Comparison of ENCODE assay signal across 10 cellular contexts in the genomic region with DNA sequence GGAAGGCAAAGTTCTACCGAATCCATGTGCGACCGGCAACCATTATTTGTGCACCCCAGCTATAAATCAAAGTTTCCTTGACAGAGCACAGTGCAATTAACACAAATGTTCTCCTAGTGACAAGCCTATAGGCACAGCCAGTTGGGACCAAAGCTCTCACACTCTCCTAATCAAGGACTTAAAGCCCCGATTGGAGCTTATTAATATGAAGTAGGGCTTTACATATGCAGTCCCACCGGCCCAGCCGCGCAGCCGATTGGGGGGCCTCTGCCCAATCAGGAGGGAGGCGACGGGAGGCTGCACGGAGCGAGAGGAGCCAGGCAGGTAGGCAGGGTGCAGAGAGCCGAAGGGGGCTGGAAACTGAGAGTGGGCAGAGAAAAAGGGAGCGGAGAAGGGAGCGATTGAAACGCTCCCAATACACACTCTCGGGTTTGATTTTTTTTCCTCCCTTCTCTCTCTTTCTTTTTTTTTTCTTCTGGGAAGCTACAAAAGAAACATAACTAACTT. TPM values are rescaled to one million over a fixed set of nuclear protein-coding genes. Genes with fewer than 3 reads are reported as not detected.
DNase-seq lines count a peak whose midpoint lies in the region; ATAC-seq and TF ChIP-seq lines count a peak whose summit lies in the region.
"Had no signal": no experiment of that assay in that cellular context is flagged by ENCODE, and none has a peak within 500 bp of the region (broad histone marks: within the 10 kb centered on the region; RNA-seq: fewer than 3 reads in every experiment).

A gene (minus strand): TSS at position 156 of the 507 bp plus-strand sequence. CDS start 130 bp downstream, at position 26.

- H3K4me1 ChIP-seq in H9 (ENCODE audit: insufficient read depth, low read length) (no peaks in the 10 kb centered on the region; the same call in 1 of the 2 replicates), muscle layer of duodenum (ENCODE audit: control insufficient read depth in 1 of 2, insufficient read depth in 2 of 2, low read length in 2 of 2) (no peaks in the 10 kb centered on the region)

- H2BK5ac ChIP-seq in H9 (ENCODE audit: insufficient read length, low read length), result no peak within 1 kb of the TSS

- H4K20me1 ChIP-seq in H9 (ENCODE audit: control insufficient read depth, insufficient read depth, insufficient read length), result no peaks in the 10 kb centered on the region

- no peak within 1 kb of the TSS for H3T11ph ChIP-seq in H9 (ENCODE audit: low read length)

- peak within 1 kb of the TSS; percentile 66 to 70 for H3K4me3 ChIP-seq in muscle layer of duodenum (ENCODE audit: low read depth in 1 of 2, low read length in 2 of 2)

- WGBS in H9 (ENCODE audit: extremely low coverage, insufficient read length, low lambda C conversion rate), result no CpG with 5 or more reads among the region's 17 CpGs

- no peak for ATAC-seq in CD4-positive, alpha-beta T cell (ENCODE audit: poor library complexity)
- ATAC-seq in GM18858 (IDR thresholded peaks at IDR 0.05; ENCODE audit: unreplicated experiment) (no peak), GM19351 (IDR thresholded peaks at IDR 0.05; ENCODE audit: unreplicated experiment) (no peak)

- no peaks in the 10 kb centered on the region for H3K79me1 ChIP-seq in H9 (ENCODE audit: insufficient read depth, low read depth, low read length, poor library complexity, severe bottlenecking)

- no peak within 1 kb of the TSS for H4K8ac ChIP-seq in H9 (replicated peaks; ENCODE audit: insufficient read length, low read depth, low read length)

- H3K36me3 ChIP-seq in muscle layer of duodenum (ENCODE audit: control insufficient read depth in 1 of 2, insufficient read depth in 2 of 2, low read length in 2 of 2), result no peaks in the 10 kb centered on the region

- H3K9me3 Mint-ChIP-seq in H9 (no peaks in the 10 kb centered on the region), endothelial cell (ENCODE audit: unreplicated experiment) (no peaks in the 10 kb centered on the region)
- H3K9me3 Mint-ChIP-seq in CD4-positive, alpha-beta T cell, result no peaks in the 10 kb centered on the region
- no peaks in the 10 kb centered on the region for H3K9me3 Mint-ChIP-seq in activated CD4-positive, alpha-beta T cell treated with anti-CD3 and anti-CD28 coated beads, Interleukin-2, amount 10 ng/mL, durations not matched to agents 7 days and 5 days

- intact Hi-C loops in CD4-positive, alpha-beta T cell (cut with DNase I, micrococcal nuclease), result no loop called here

- H3K4me2 ChIP-seq in H9 (ENCODE audit: insufficient read depth, insufficient read length, low read length), result peak within 1 kb of the TSS; percentile 81

- H2BK15ac ChIP-seq in H9 (ENCODE audit: low read depth, low read length), result no peak within 1 kb of the TSS

- peak within 1 kb of the TSS in 2 of 3 experiments; percentile 85 to 86; a peak in 5 of 7 replicates for H3K27ac Mint-ChIP-seq in H9
- peak within 1 kb of the TSS; percentile 71 for H3K27ac Mint-ChIP-seq in endothelial cell (ENCODE audit: unreplicated experiment)
- no peak within 1 kb of the TSS for H3K27ac Mint-ChIP-seq in CD4-positive, alpha-beta T cell
- H3K27ac Mint-ChIP-seq in activated CD4-positive, alpha-beta T cell treated with anti-CD3 and anti-CD28 coated beads, Interleukin-2, amount 10 ng/mL, durations not matched to agents 7 days and 5 days, result no peak within 1 kb of the TSS

- CTCF ChIA-PET in CD4-positive, alpha-beta T cell (lab: Charles Lee), result no interaction called here
- CTCF ChIA-PET in activated CD4-positive, alpha-beta T cell treated with anti-CD3 and anti-CD28 coated beads, Interleukin-2, amount 10 ng/mL, durations not matched to agents 7 days and 5 days (lab: Charles Lee), result interaction anchor here (0.7 kb wide), 1 partner anchor 277 kb away, joined by 3 read pairs; no protein-coding TSS in a partner anchor

- H3K23me2 ChIP-seq in H9 (ENCODE audit: insufficient read length, low read depth, low read length, poor library complexity, severe bottlenecking), result no peaks in the 10 kb centered on the region

- H3K36me3 Mint-ChIP-seq in H9 (ENCODE audit: insufficient read depth in 1 of 3, low read depth in 3 of 3), result no peaks in the 10 kb centered on the region
- no peaks in the 10 kb centered on the region for H3K36me3 Mint-ChIP-seq in endothelial cell (ENCODE audit: low read depth, unreplicated experiment)
- no peaks in the 10 kb centered on the region for H3K36me3 Mint-ChIP-seq in CD4-positive, alpha-beta T cell (ENCODE audit: low read depth)
- no peaks in the 10 kb centered on the region for H3K36me3 Mint-ChIP-seq in activated CD4-positive, alpha-beta T cell treated with anti-CD3 and anti-CD28 coated beads, Interleukin-2, amount 10 ng/mL, durations not matched to agents 7 days and 5 days (ENCODE audit: low read depth)

- H4K91ac ChIP-seq in H9 (ENCODE audit: insufficient read length, low read depth, low read length), result no peak within 1 kb of the TSS

- H3K27ac ChIP-seq in H9 (ENCODE audit: insufficient read length, low read depth, low read length), result no peak within 1 kb of the TSS
- no peak within 1 kb of the TSS for H3K27ac ChIP-seq in muscle layer of duodenum (ENCODE audit: low read length)
- no peak within 1 kb of the TSS for H3K27ac ChIP-seq in CD4-positive, alpha-beta T cell (ENCODE audit: low read depth, low read length)
- H3K27ac ChIP-seq: HL-60 had no signal

- peak within 1 kb of the TSS; percentile 75 to 92 for H3K4me3 Mint-ChIP-seq in H9
- peak within 1 kb of the TSS; percentile 97 for H3K4me3 Mint-ChIP-seq in endothelial cell (ENCODE audit: unreplicated experiment)
- no peak within 1 kb of the TSS for H3K4me3 Mint-ChIP-seq in CD4-positive, alpha-beta T cell
- no peak within 1 kb of the TSS for H3K4me3 Mint-ChIP-seq in activated CD4-positive, alpha-beta T cell treated with anti-CD3 and anti-CD28 coated beads, Interleukin-2, amount 10 ng/mL, durations not matched to agents 7 days and 5 days

- no peak within 1 kb of the TSS for H3K4ac ChIP-seq in H9 (ENCODE audit: low read depth, low read length)

- POLR2A ChIA-PET in CD4-positive, alpha-beta T cell (lab: Charles Lee), result interaction anchor here (0.6 kb wide), 1 partner anchor 857 kb away, joined by 5 read pairs; no protein-coding TSS in a partner anchor
- POLR2A ChIA-PET in activated CD4-positive, alpha-beta T cell treated with anti-CD3 and anti-CD28 coated beads, Interleukin-2, amount 10 ng/mL, durations not matched to agents 7 days and 5 days (lab: Charles Lee), result no interaction called here

- H2BK120ac ChIP-seq in H9 (ENCODE audit: low read depth, low read length, poor library complexity, severe bottlenecking), result no peak within 1 kb of the TSS

- H3K27me3 ChIP-seq in H9 (ENCODE audit: insufficient read depth, low read length), result no peaks in the 10 kb centered on the region
- H3K27me3 ChIP-seq in muscle layer of duodenum (ENCODE audit: low read depth, low read length), result no peaks in the 10 kb centered on the region
- H3K27me3 ChIP-seq in CD4-positive, alpha-beta T cell (ENCODE audit: control insufficient read depth, insufficient read depth, low read length), result peaks cover 12% of the 10 kb centered on the region

- no peaks in the 10 kb centered on the region for H3K9me3 ChIP-seq in H9 (ENCODE audit: control insufficient read depth, low read depth, low read length)
- H3K9me3 ChIP-seq in muscle layer of duodenum (ENCODE audit: control insufficient read depth in 1 of 2, low read length in 2 of 2), result no peaks in the 10 kb centered on the region
- no peaks in the 10 kb centered on the region for H3K9me3 ChIP-seq in CD4-positive, alpha-beta T cell (ENCODE audit: control insufficient read depth, low read length)

- H2AK5ac ChIP-seq in H9 (ENCODE audit: insufficient read length, low read length), result no peak within 1 kb of the TSS

- H3K4me1 Mint-ChIP-seq in H9 (peaks cover 18 to 23% of the 10 kb centered on the region in 2 experiments), endothelial cell (ENCODE audit: unreplicated experiment) (peaks cover 6% of the 10 kb centered on the region)
- no peaks in the 10 kb centered on the region for H3K4me1 Mint-ChIP-seq in CD4-positive, alpha-beta T cell (ENCODE audit: low read depth)
- no peaks in the 10 kb centered on the region for H3K4me1 Mint-ChIP-seq in activated CD4-positive, alpha-beta T cell treated with anti-CD3 and anti-CD28 coated beads, Interleukin-2, amount 10 ng/mL, durations not matched to agents 7 days and 5 days

- no peak within 1 kb of the TSS for H2BK12ac ChIP-seq in H9 (ENCODE audit: insufficient read length, low read depth, low read length)

- DNase-seq in H9 (peak; percentile 90), NCI-H524 (lab: John Stamatoyannopoulos, UW) (peak; percentile 94 to 96), endothelial cell (ENCODE audit: low spot score) (peak; percentile 73)
- no peak for DNase-seq in CD4-positive, alpha-beta T cell
- DNase-seq in activated CD4-positive, alpha-beta T cell treated with anti-CD3 and anti-CD28 coated beads, Interleukin-2, amount 10 ng/mL, durations not matched to agents 7 days and 5 days, result no peak

- no peak within 1 kb of the TSS for H3K14ac ChIP-seq in H9 (ENCODE audit: insufficient read depth, low read length)

- TF ChIP-seq CTCF in H9 (conservative IDR thresholded peaks at IDR 0.05) (no peak), endothelial cell (IDR thresholded peaks at IDR 0.05; ENCODE audit: unreplicated experiment) (no peak)
- TF ChIP-seq CTCF in CD4-positive, alpha-beta T cell (IDR thresholded peaks at IDR 0.05), result no peak

- H3K9ac ChIP-seq in H9 (ENCODE audit: extremely low read depth, insufficient read length, low read length), result peak within 1 kb of the TSS; percentile 36

- H2BK20ac ChIP-seq in H9 (ENCODE audit: low read depth, low read length, poor library complexity, severe bottlenecking), result no peak within 1 kb of the TSS

- H4K5ac ChIP-seq in H9 (ENCODE audit: insufficient read length, low read depth, low read length), result no peak within 1 kb of the TSS

- H3K27me3 Mint-ChIP-seq in H9 (ENCODE audit: low read depth), result peaks cover 10% of the 10 kb centered on the region; the same call in 1 of the 2 replicates
- H3K27me3 Mint-ChIP-seq in endothelial cell (ENCODE audit: unreplicated experiment), result no peaks in the 10 kb centered on the region
- H3K27me3 Mint-ChIP-seq in CD4-positive, alpha-beta T cell, result peaks cover 15% of the 10 kb centered on the region
- H3K27me3 Mint-ChIP-seq in activated CD4-positive, alpha-beta T cell treated with anti-CD3 and anti-CD28 coated beads, Interleukin-2, amount 10 ng/mL, durations not matched to agents 7 days and 5 days, result peaks cover 20% of the 10 kb centered on the region

- H3K79me2 ChIP-seq in H9 (ENCODE audit: insufficient read depth, low read length), result no peaks in the 10 kb centered on the region

- no peak within 1 kb of the TSS for H3K23ac ChIP-seq in H9 (ENCODE audit: insufficient read length, low read depth, low read length)

- peak within 1 kb of the TSS; percentile 97 for H2AFZ ChIP-seq in H9 (ENCODE audit: low read length)

- H3K56ac ChIP-seq in H9 (ENCODE audit: insufficient read length, low read depth, low read length), result no peak within 1 kb of the TSS

- no peak within 1 kb of the TSS for H3K18ac ChIP-seq in H9 (ENCODE audit: insufficient read length, low read depth, low read length)

RNA-seq across cellular contexts. Expression of the gene that starts here (rescaled TPM):
- total RNA-seq in H9 (2021), result 0.44 and 0.48 TPM in 2 replicates
- 3.8 TPM for total RNA-seq in endothelial cell (ENCODE audit: unreplicated experiment)
- total RNA-seq in CD4-positive, alpha-beta T cell, result not detected
- not detected for total RNA-seq in activated CD4-positive, alpha-beta T cell treated with anti-CD3 and anti-CD28 coated beads, Interleukin-2, amount 10 ng/mL, durations not matched to agents 7 days and 5 days
- total RNA-seq: endothelial cell of umbilical vein had no signal

Comparison
In these comparisons a context has a peak if more than half of its experiments do, and no peak if none do; other contexts are left out.
1. Peak in DNase-seq, H3K9ac ChIP-seq and H3K4me2 ChIP-seq in H9; RNA of the gene not detected or under 1 TPM.
2. DNase-seq: peak in NCI-H524 (2 of 2) and endothelial cell (single experiment); none in CD4-positive, alpha-beta T cell (0 of 10) and activated CD4-positive, alpha-beta T cell treated with anti-CD3 and anti-CD28 coated beads, Interleukin-2, amount 10 ng/mL, durations not matched to agents 7 days and 5 days (single experiment).
3. H3K27ac Mint-ChIP-seq: peak in H9 (2 of 3) and endothelial cell (single experiment); none in CD4-positive, alpha-beta T cell (single experiment) and activated CD4-positive, alpha-beta T cell treated with anti-CD3 and anti-CD28 coated beads, Interleukin-2, amount 10 ng/mL, durations not matched to agents 7 days and 5 days (single experiment).
4. H3K4me3 Mint-ChIP-seq: peak in H9 (2 of 2) and endothelial cell (single experiment); none in CD4-positive, alpha-beta T cell (single experiment) and activated CD4-positive, alpha-beta T cell treated with anti-CD3 and anti-CD28 coated beads, Interleukin-2, amount 10 ng/mL, durations not matched to agents 7 days and 5 days (single experiment).